ENCODE assay signal across 21 cellular contexts in genomic region chr6:33888183-33888582, GRCh38.
"Had no signal": no experiment of that assay in that cellular context is flagged by ENCODE, and none has a peak within 500 bp of the region (broad histone marks: within the 10 kb centered on the region; RNA-seq: fewer than 3 reads in every experiment).

No MANE protein-coding gene starts in this region.

- H3K4me3 Mint-ChIP-seq: dendritic cell treated with granulocyte-macrophage colony-stimulating factor and Interleukin-4, amounts not matched to agents 40 ng/mL and 50 ng/mL, for 4 days; endodermal cell had no signal

- H3K4me1 Mint-ChIP-seq: endodermal cell had no signal

- DNase-seq: colonic mucosa; cortex of kidney; dermis blood vessel endothelial cell; dorsolateral prefrontal cortex; effector CD4-positive, alpha-beta T cell; effector CD8-positive, alpha-beta T cell; effector memory CD4-positive, alpha-beta T cell; endodermal cell; erythroblast; esophagus squamous epithelium; foreskin fibroblast; foreskin keratinocyte; foreskin melanocyte; gastrocnemius medialis; glutamatergic neuron; head of caudate nucleus; heart left ventricle; heart right ventricle had no signal

- H3K27ac Mint-ChIP-seq: dendritic cell treated with granulocyte-macrophage colony-stimulating factor and Interleukin-4, amounts not matched to agents 40 ng/mL and 50 ng/mL, for 4 days; endodermal cell had no signal

- H3K9me3 Mint-ChIP-seq: dendritic cell treated with granulocyte-macrophage colony-stimulating factor and Interleukin-4, amounts not matched to agents 40 ng/mL and 50 ng/mL, for 4 days; endodermal cell had no signal

- ATAC-seq: esophagus mucosa, foreskin keratinocyte, gastrocnemius medialis, gastroesophageal sphincter, heart left ventricle, heart right ventricle had no signal
